ENCODE assay signal across 6 cellular contexts in genomic region chr6:29984992-29985391, GRCh38.
"Had no signal": no experiment of that assay in that cellular context is flagged by ENCODE, and none has a peak within 500 bp of the region (broad histone marks: within the 10 kb centered on the region; RNA-seq: fewer than 3 reads in every experiment).

No MANE protein-coding gene starts in this region.

- H3K4me1 Mint-ChIP-seq: IgD-negative memory B cell had no signal

- H3K27ac ChIP-seq: HL-60 had no signal

- H3K27ac Mint-ChIP-seq: GM23338, H9, IgD-negative memory B cell had no signal

- H3K4me3 ChIP-seq: GM23338 had no signal

- H3K4me3 Mint-ChIP-seq: GM23338, H9, IgD-negative memory B cell had no signal

- DNase-seq: H9, HCEC 1CT, KG1 had no signal

- H3K9me3 Mint-ChIP-seq: GM23338, H9, IgD-negative memory B cell had no signal

- ATAC-seq: GM23338 had no signal
